Comparison of ENCODE assay signal across 8 cellular contexts in the genomic region with DNA sequence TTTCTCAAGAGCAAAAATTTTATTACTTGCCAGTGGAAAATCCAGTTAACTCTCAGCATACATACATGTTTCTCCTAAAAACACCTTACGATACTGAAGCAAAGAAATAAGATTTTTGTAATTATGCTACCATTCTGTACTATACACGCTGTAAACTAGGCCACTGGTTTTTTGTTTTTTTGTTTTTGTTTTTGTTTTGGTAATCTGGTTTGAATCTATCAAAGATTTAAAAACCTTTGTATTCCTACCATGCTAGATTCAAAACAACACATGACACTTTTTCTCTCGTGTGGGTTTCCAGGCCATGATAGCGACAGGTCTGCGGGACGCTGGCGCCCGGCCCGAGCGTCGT. TPM values are rescaled to one million over a fixed set of nuclear protein-coding genes. Genes with fewer than 3 reads are reported as not detected.
DNase-seq lines count a peak whose midpoint lies in the region; ATAC-seq and TF ChIP-seq lines count a peak whose summit lies in the region.

No MANE protein-coding gene starts in this region.

- H3K27me3 ChIP-seq in WERI-Rb-1 (ENCODE audit: insufficient read depth, low read depth, severe bottlenecking) = no peaks in the 10 kb centered on the region
- H3K27me3 ChIP-seq in sigmoid colon = no peaks in the 10 kb centered on the region

- H3K36me3 ChIP-seq in WERI-Rb-1 (peaks cover 5% of the 10 kb centered on the region), sigmoid colon (no peaks in the 10 kb centered on the region)

- peaks cover 0 to 13% (median 6%) of the 10 kb centered on the region in 4 donors for H3K4me1 ChIP-seq in sigmoid colon

- DNase-seq in WERI-Rb-1 (no peak), foreskin fibroblast (no peak), sigmoid colon (no peak), GM20000 (ENCODE audit: low spot score) (no peak), NOMO-1 treated with dmso at 0.1 percent for 144 hours (lab: John Stamatoyannopoulos, UW; ENCODE audit: unreplicated experiment) (no peak), SKM-1 treated with dmso at 0.1 percent for 144 hours (lab: John Stamatoyannopoulos, UW; ENCODE audit: unreplicated experiment) (no peak)

- H3K27ac ChIP-seq in WERI-Rb-1 (peak overlapping the region; percentile 88), sigmoid colon (peak overlapping the region; percentile 82 to 92 (median 88))

- intact Hi-C loops in sigmoid colon (cut with DNase I) = loop anchor here (2.0 to 5.0 kb wide), 2 partner anchors 95 to 215 kb away; partner anchors contain the start of genes KLHL2 and MSMO1

- no peak for TF ChIP-seq POLR2A in sigmoid colon (IDR thresholded peaks at IDR 0.05)

- 2 to 8% methylated on average over 11 of the region's 11 CpGs for WGBS in sigmoid colon, 2 donors

- no peak for TF ChIP-seq CTCF in GM12875 (IDR thresholded peaks at IDR 0.05; ENCODE audit: borderline replicate concordance, insufficient read depth, low read depth, low read length)
- no peak for TF ChIP-seq CTCF in WERI-Rb-1 (IDR thresholded peaks at IDR 0.05; ENCODE audit: low read depth, low read length)
- no peak for TF ChIP-seq CTCF in foreskin fibroblast (IDR thresholded peaks at IDR 0.05; ENCODE audit: low read depth, low read length)
- no peak for TF ChIP-seq CTCF in sigmoid colon (IDR thresholded peaks at IDR 0.05)
- no peak for TF ChIP-seq CTCF in GM20000 (IDR thresholded peaks at IDR 0.05; ENCODE audit: extremely low read depth, missing control alignments)

- no peaks in the 10 kb centered on the region for H3K9me3 ChIP-seq in WERI-Rb-1 (ENCODE audit: severe bottlenecking)
- no peaks in the 10 kb centered on the region for H3K9me3 ChIP-seq in sigmoid colon

- TF ChIP-seq EP300 in sigmoid colon (IDR thresholded peaks at IDR 0.05) = no peak

- H3K4me3 ChIP-seq in GM12875 (ENCODE audit: low read depth, low read length) (peak overlapping the region; percentile 91), WERI-Rb-1 (ENCODE audit: low read depth, low read length) (peak overlapping the region; percentile 95), foreskin fibroblast (ENCODE audit: low read depth in 1 of 2, low read length in 2 of 2) (peak overlapping the region; percentile 66 to 84), sigmoid colon (peak overlapping the region; percentile 76 to 98 (median 86))

- ATAC-seq in GM19463 (IDR thresholded peaks at IDR 0.05; ENCODE audit: unreplicated experiment) = no peak

RNA-seq across cellular contexts. Expression of gene TMEM192, which starts 0.8 kb away (rescaled TPM):
- 10 to 100 TPM in 2 of 4 donors, 1 to 10 TPM in 2; 4.7 to 12.5 (median 9.1) TPM for total RNA-seq in sigmoid colon
- 1 to 10 TPM; 6.0 to 9.6 (median 7.4) TPM for polyA plus RNA-seq in sigmoid colon

RNA-seq across cellular contexts. Expression of gene TRIM75, which starts 58.2 kb away (rescaled TPM):
- not detected for total RNA-seq in sigmoid colon
- polyA plus RNA-seq in sigmoid colon = not detected
